ENCODE assay signal across 8 cellular contexts in genomic region chr7:45252248-45252647, GRCh38.
"Had no signal": no experiment of that assay in that cellular context is flagged by ENCODE, and none has a peak within 500 bp of the region (broad histone marks: within the 10 kb centered on the region; RNA-seq: fewer than 3 reads in every experiment).

No MANE protein-coding gene starts in this region.

- H3K4me3 ChIP-seq: GM23248, GM23338, HAP-1 had no signal

- H3K9me3 ChIP-seq: HAP-1 had no signal

- DNase-seq: GM23248, GOT3, H7, H9, HCEC 1CT, HFFc6 had no signal

- ATAC-seq: GM23338 had no signal

- H3K27ac Mint-ChIP-seq: GM23338, H9, HFFc6 had no signal

- H3K27ac ChIP-seq: GM23248 had no signal

- H3K4me3 Mint-ChIP-seq: GM23338, H9, HFFc6 had no signal

- H3K4me1 Mint-ChIP-seq: GM23338, H9 had no signal

- H3K4me1 ChIP-seq: HAP-1 had no signal

- H3K9me3 Mint-ChIP-seq: GM23338, HFFc6 had no signal

- H3K36me3 ChIP-seq: HAP-1 had no signal
